Comparison of ENCODE assay signal across 12 cellular contexts in genomic region chr3:111967071-111967470, GRCh38. TPM values are rescaled to one million over a fixed set of nuclear protein-coding genes. Genes with fewer than 3 reads are reported as not detected.
DNase-seq lines count a peak whose midpoint lies in the region; TF ChIP-seq lines count a peak whose summit lies in the region.
"Had no signal": no experiment of that assay in that cellular context is flagged by ENCODE, and none has a peak within 500 bp of the region (broad histone marks: within the 10 kb centered on the region; RNA-seq: fewer than 3 reads in every experiment).

No MANE protein-coding gene starts in this region.

- no peak overlapping the region for H3K4me3 Mint-ChIP-seq in nephron progenitor cell
- no peak overlapping the region for H3K4me3 Mint-ChIP-seq in CD8-positive, alpha-beta memory T cell
- H3K4me3 Mint-ChIP-seq: activated naive CD8-positive, alpha-beta T cell had no signal

- CTCF ChIA-PET in PC-9 (lab: Charles Lee): interaction anchor here (0.6 to 4.5 kb wide), 11 partner anchors 62 to 799 kb away, joined by 3 to 37 read pairs (median 4); partner anchors contain the start of gene PHLDB2
- CTCF ChIA-PET in CD8-positive, alpha-beta memory T cell (lab: Charles Lee): interaction anchor here (0.7 to 12.0 kb wide), 15 partner anchors 8 to 507 kb away, joined by 3 to 190 read pairs (median 6); partner anchors contain the start of gene ABHD10

- POLR2A ChIA-PET in PC-9 (lab: Charles Lee; ENCODE audit: unreplicated experiment): interaction anchor here (0.5 to 0.7 kb wide), 3 partner anchors 30 to 389 kb away, joined by 3 to 10 read pairs (median 4); no protein-coding TSS in a partner anchor
- POLR2A ChIA-PET in CD8-positive, alpha-beta memory T cell (lab: Charles Lee): no interaction called here

- no peaks in the 10 kb centered on the region for H3K27me3 ChIP-seq in PC-9 (ENCODE audit: insufficient read depth, low read depth)
- H3K27me3 ChIP-seq in CD8-positive, alpha-beta memory T cell (ENCODE audit: insufficient read depth, low read length, poor library complexity, severe bottlenecking): no peaks in the 10 kb centered on the region
- H3K27me3 ChIP-seq: colonic mucosa had no signal

- no TSS peak for BruUV-seq in PC-9 (replicated peaks; lab: Mats Ljungman, UMichigan)

- H3K27me3 Mint-ChIP-seq in nephron progenitor cell (ENCODE audit: low read depth, poor library complexity): no peaks in the 10 kb centered on the region
- H3K27me3 Mint-ChIP-seq in CD8-positive, alpha-beta memory T cell: no peaks in the 10 kb centered on the region
- H3K27me3 Mint-ChIP-seq: activated naive CD8-positive, alpha-beta T cell had no signal

- DNase-seq in AML-193 (lab: John Stamatoyannopoulos, UW) (peak; percentile 24 to 25), PC-9 (no peak), epithelial cell of prostate (ENCODE audit: low read depth, low spot score) (no peak), nephron progenitor cell (no peak), amygdala (lab: John Stamatoyannopoulos, UW) (no peak), NCI-H2029 treated with DMSO at 0.1 percent for 48 hours (lab: John Stamatoyannopoulos, UW) (no peak), KG1 (lab: John Stamatoyannopoulos, UW) (no peak)
- DNase-seq in CD8-positive, alpha-beta memory T cell: no peak
- DNase-seq: H7 had no signal

- TF ChIP-seq CTCF in PC-9 (conservative IDR thresholded peaks at IDR 0.05): no peak
- TF ChIP-seq CTCF in nephron progenitor cell (IDR thresholded peaks at IDR 0.05): no peak

- H2AFZ ChIP-seq in PC-9: no peak overlapping the region

- H3K9me3 ChIP-seq in PC-9 (ENCODE audit: insufficient read depth, low read depth): no peaks in the 10 kb centered on the region
- H3K9me3 ChIP-seq in CD8-positive, alpha-beta memory T cell (ENCODE audit: low read length): no peaks in the 10 kb centered on the region
- H3K9me3 ChIP-seq: colonic mucosa had no signal

- H4K20me1 ChIP-seq in PC-9 (ENCODE audit: insufficient read depth): no peaks in the 10 kb centered on the region

- no peaks in the 10 kb centered on the region for H3K9me3 Mint-ChIP-seq in nephron progenitor cell
- no peaks in the 10 kb centered on the region for H3K9me3 Mint-ChIP-seq in CD8-positive, alpha-beta memory T cell

- H3K27ac ChIP-seq in PC-9 (peak overlapping the region; percentile 54), epithelial cell of prostate (peak overlapping the region; percentile 23)
- no peak overlapping the region for H3K27ac ChIP-seq in CD8-positive, alpha-beta memory T cell (ENCODE audit: low read depth, low read length)
- H3K27ac ChIP-seq: colonic mucosa had no signal

- no peak overlapping the region for H3K4me3 ChIP-seq in PC-9
- no peak overlapping the region for H3K4me3 ChIP-seq in CD8-positive, alpha-beta memory T cell (ENCODE audit: low read length)
- H3K4me3 ChIP-seq: colonic mucosa, GM12878 had no signal

- H3K9me2 ChIP-seq in PC-9 (ENCODE audit: insufficient read depth): no peaks in the 10 kb centered on the region

- H3F3A ChIP-seq in PC-9 (ENCODE audit: insufficient read depth, low read depth): peaks cover 48% of the 10 kb centered on the region

- H3K27ac Mint-ChIP-seq in nephron progenitor cell: peak overlapping the region; percentile 69
- H3K27ac Mint-ChIP-seq in CD8-positive, alpha-beta memory T cell: peak overlapping the region in 1 of 8 donors; percentile 14
- H3K27ac Mint-ChIP-seq: activated naive CD8-positive, alpha-beta T cell had no signal

- H3K4me2 ChIP-seq in PC-9: peak overlapping the region; percentile 36

- peaks cover 7% of the 10 kb centered on the region; the same call in 1 of the 2 replicates for H3K79me2 ChIP-seq in PC-9 (ENCODE audit: low read depth)

- peaks cover 19% of the 10 kb centered on the region for H3K36me3 Mint-ChIP-seq in nephron progenitor cell (ENCODE audit: low read depth)
- H3K36me3 Mint-ChIP-seq in CD8-positive, alpha-beta memory T cell: peaks cover 0 to 8% (median 4%) of the 10 kb centered on the region in 3 donors
- H3K36me3 Mint-ChIP-seq: activated naive CD8-positive, alpha-beta T cell had no signal

- peaks cover 31% of the 10 kb centered on the region for H3K4me1 ChIP-seq in PC-9 (replicated peaks; ENCODE audit: insufficient read depth)
- peaks cover 3% of the 10 kb centered on the region for H3K4me1 ChIP-seq in CD8-positive, alpha-beta memory T cell (ENCODE audit: insufficient read depth, low read length)
- H3K4me1 ChIP-seq: colonic mucosa had no signal

- H3K4me1 Mint-ChIP-seq in nephron progenitor cell: peaks cover 42% of the 10 kb centered on the region
- peaks cover 3 to 9% (median 4%) of the 10 kb centered on the region in 3 donors for H3K4me1 Mint-ChIP-seq in CD8-positive, alpha-beta memory T cell

- intact Hi-C loops in PC-9 (cut with micrococcal nuclease; ENCODE audit: unreplicated experiment): loop anchor here (1.0 to 2.0 kb wide), 10 partner anchors 44 to 389 kb away; no protein-coding TSS in a partner anchor

- peaks cover 73% of the 10 kb centered on the region for H3K36me3 ChIP-seq in PC-9 (ENCODE audit: low read depth)
- no peaks in the 10 kb centered on the region for H3K36me3 ChIP-seq in CD8-positive, alpha-beta memory T cell (ENCODE audit: insufficient read depth, low read length)
- H3K36me3 ChIP-seq: colonic mucosa had no signal

RNA-seq across cellular contexts. Expression of gene ABHD10, which starts 11.8 kb away (rescaled TPM):
- 57.4 and 57.6 TPM in 2 replicates for total RNA-seq in PC-9 (2021)
- total RNA-seq in CD8-positive, alpha-beta memory T cell: 10 to 100 TPM; 43.1 to 44.1 TPM
- polyA plus RNA-seq in CD8-positive, alpha-beta memory T cell: 30.6 TPM

RNA-seq across cellular contexts. Expression of gene TAGLN3, which starts 31.7 kb away (rescaled TPM):
- not detected in 2 replicates for total RNA-seq in PC-9 (2021)
- total RNA-seq in CD8-positive, alpha-beta memory T cell: not detected
- polyA plus RNA-seq in CD8-positive, alpha-beta memory T cell: not detected

Comparison
In these comparisons a context has a peak if more than half of its experiments do, and no peak if none do; other contexts are left out.
1. DNase-seq: peak in AML-193 (2 of 2); none in PC-9 (0 of 2), epithelial cell of prostate (single experiment), nephron progenitor cell (single experiment), amygdala (0 of 56), CD8-positive, alpha-beta memory T cell (0 of 5), NCI-H2029 treated with DMSO at 0.1 percent for 48 hours (single experiment) and KG1 (single experiment).